11 cellular contexts compared by ENCODE assay signal in the genomic region with DNA sequence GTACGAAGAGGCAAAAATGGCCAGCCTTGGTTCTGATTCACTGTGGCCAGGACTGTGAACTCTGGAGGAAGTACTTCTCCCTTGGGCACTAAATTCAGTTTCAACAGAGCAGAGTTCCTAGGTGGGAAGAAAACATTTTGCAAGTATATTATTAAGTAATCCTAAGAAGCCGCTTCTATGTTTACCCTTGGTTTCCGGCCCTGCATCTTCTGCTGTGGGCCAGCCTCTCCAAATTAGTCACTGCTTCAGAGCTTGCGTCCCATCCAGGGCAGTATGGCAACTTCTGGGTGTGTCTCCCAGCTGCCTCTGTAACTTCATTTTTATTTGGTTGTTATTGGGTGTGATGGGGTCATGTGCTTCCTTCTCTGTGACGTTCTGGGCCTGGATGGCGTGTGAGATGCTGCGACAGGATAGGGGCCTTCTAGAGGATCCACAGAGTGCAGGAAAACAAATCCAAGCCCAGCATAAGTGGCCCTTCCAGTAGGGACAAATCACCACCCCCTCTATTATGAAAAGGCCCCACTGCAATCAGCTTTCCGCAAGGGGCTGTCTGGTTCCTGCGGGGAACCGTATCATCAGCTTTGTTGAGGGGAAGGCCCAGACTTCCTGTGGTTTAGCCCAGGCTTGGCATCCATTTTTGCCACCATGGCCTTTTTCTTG. TPM values are rescaled to one million over a fixed set of nuclear protein-coding genes. Genes with fewer than 3 reads are reported as not detected.
DNase-seq lines count a peak whose midpoint lies in the region; ATAC-seq and TF ChIP-seq lines count a peak whose summit lies in the region.
"Had no signal": no experiment of that assay in that cellular context is flagged by ENCODE, and none has a peak within 500 bp of the region (broad histone marks: within the 10 kb centered on the region; RNA-seq: fewer than 3 reads in every experiment).

No MANE protein-coding gene starts in this region.

- H3K4me3 Mint-ChIP-seq in MCF 10A (ENCODE audit: unreplicated experiment): no peak overlapping the region
- H3K4me3 Mint-ChIP-seq in activated CD8-positive, alpha-beta T cell treated with anti-CD3 and anti-CD28 coated beads, Interleukin-2, amount 10 ng/mL, durations not matched to agents 7 days and 5 days: peak overlapping the region; percentile 87

- H3K27me3 Mint-ChIP-seq in MCF 10A (ENCODE audit: insufficient read depth, unreplicated experiment): no peaks in the 10 kb centered on the region
- H3K27me3 Mint-ChIP-seq in activated CD8-positive, alpha-beta T cell treated with anti-CD3 and anti-CD28 coated beads, Interleukin-2, amount 10 ng/mL, durations not matched to agents 7 days and 5 days (ENCODE audit: low read depth): no peaks in the 10 kb centered on the region

- no peaks in the 10 kb centered on the region for H3K4me1 ChIP-seq in breast epithelium
- no peaks in the 10 kb centered on the region for H3K4me1 ChIP-seq in thoracic aorta (ENCODE audit: control insufficient read depth in 1 of 2, low read depth in 2 of 2)
- no peaks in the 10 kb centered on the region for H3K4me1 ChIP-seq in HAP-1
- no peaks in the 10 kb centered on the region for H3K4me1 ChIP-seq in BE2C
- H3K4me1 ChIP-seq: A549 had no signal

- no peaks in the 10 kb centered on the region for H3K36me3 Mint-ChIP-seq in MCF 10A (ENCODE audit: insufficient read depth, unreplicated experiment)
- peaks cover 68% of the 10 kb centered on the region for H3K36me3 Mint-ChIP-seq in activated CD8-positive, alpha-beta T cell treated with anti-CD3 and anti-CD28 coated beads, Interleukin-2, amount 10 ng/mL, durations not matched to agents 7 days and 5 days (ENCODE audit: low read depth)

- no peaks in the 10 kb centered on the region for H3K9me3 Mint-ChIP-seq in MCF 10A (ENCODE audit: unreplicated experiment)
- no peaks in the 10 kb centered on the region for H3K9me3 Mint-ChIP-seq in activated CD8-positive, alpha-beta T cell treated with anti-CD3 and anti-CD28 coated beads, Interleukin-2, amount 10 ng/mL, durations not matched to agents 7 days and 5 days (ENCODE audit: insufficient read depth)

- no peaks in the 10 kb centered on the region for H3K36me3 ChIP-seq in breast epithelium
- no peaks in the 10 kb centered on the region for H3K36me3 ChIP-seq in thoracic aorta
- H3K36me3 ChIP-seq in HAP-1 (replicated peaks): no peaks in the 10 kb centered on the region
- no peaks in the 10 kb centered on the region for H3K36me3 ChIP-seq in BE2C

- no peak overlapping the region for H3K27ac Mint-ChIP-seq in MCF 10A (ENCODE audit: low read depth, unreplicated experiment)
- H3K27ac Mint-ChIP-seq in activated CD8-positive, alpha-beta T cell treated with anti-CD3 and anti-CD28 coated beads, Interleukin-2, amount 10 ng/mL, durations not matched to agents 7 days and 5 days: peak overlapping the region; percentile 94

- ATAC-seq in activated CD8-positive, alpha-beta T cell treated with anti-CD3 and anti-CD28 coated beads, Interleukin-2, amount 10 ng/mL, durations not matched to agents 7 days and 5 days: peak; percentile 65
- ATAC-seq in left cardiac atrium (peak; percentile 32 to 49), thoracic aorta (ENCODE audit: insufficient number of reproducible peaks, low FRiP score, low read depth) (no peak)
- ATAC-seq: A549 had no signal

- H3K4me3 ChIP-seq in breast epithelium: peak overlapping the region in 1 of 3 donors; percentile 32
- peak overlapping the region; percentile 25 for H3K4me3 ChIP-seq in thoracic aorta
- no peak overlapping the region for H3K4me3 ChIP-seq in HAP-1
- H3K4me3 ChIP-seq in BE2C (ENCODE audit: low read depth, low read length): no peak overlapping the region
- H3K4me3 ChIP-seq: A549 had no signal

- no peaks in the 10 kb centered on the region for H3K9me3 ChIP-seq in breast epithelium
- H3K9me3 ChIP-seq in thoracic aorta: no peaks in the 10 kb centered on the region
- no peaks in the 10 kb centered on the region for H3K9me3 ChIP-seq in HAP-1
- no peaks in the 10 kb centered on the region for H3K9me3 ChIP-seq in BE2C
- H3K9me3 ChIP-seq: A549 had no signal

- H3K4me1 Mint-ChIP-seq in MCF 10A (ENCODE audit: insufficient read depth, unreplicated experiment): no peaks in the 10 kb centered on the region
- H3K4me1 Mint-ChIP-seq in activated CD8-positive, alpha-beta T cell treated with anti-CD3 and anti-CD28 coated beads, Interleukin-2, amount 10 ng/mL, durations not matched to agents 7 days and 5 days (ENCODE audit: low read depth): peaks cover 85% of the 10 kb centered on the region

- no peak for TF ChIP-seq POLR2A in breast epithelium (IDR thresholded peaks at IDR 0.05)

- DNase-seq in MCF 10A (ENCODE audit: unreplicated experiment) (peak; percentile 66), breast epithelium (ENCODE audit: low spot score in 2 of 2) (no peak), left cardiac atrium (no peak), thoracic aorta (ENCODE audit: low spot score) (no peak), HAP-1 (ENCODE audit: low spot score in 2 of 2) (no peak), HK-2 (ENCODE audit: unreplicated experiment) (no peak), BE2C (no peak)
- peak; percentile 81 for DNase-seq in activated CD8-positive, alpha-beta T cell treated with anti-CD3 and anti-CD28 coated beads, Interleukin-2, amount 10 ng/mL, durations not matched to agents 7 days and 5 days
- DNase-seq: NCI-H2029 had no signal

- no TSS peak for BruUV-seq in MCF 10A (replicated peaks; lab: Mats Ljungman, UMichigan)

- POLR2A ChIA-PET in MCF 10A (lab: Yijun Ruan, JAX): no interaction called here
- POLR2A ChIA-PET in activated CD8-positive, alpha-beta T cell treated with anti-CD3 and anti-CD28 coated beads, Interleukin-2, amount 10 ng/mL, durations not matched to agents 7 days and 5 days (lab: Charles Lee): interaction anchor here (7.9 kb wide), 1 partner anchor 15 kb away, joined by 312 read pairs; no protein-coding TSS in a partner anchor

- H3K27ac ChIP-seq in breast epithelium (no peak overlapping the region), thoracic aorta (no peak overlapping the region)
- H3K27ac ChIP-seq: A549 had no signal

- in situ Hi-C loops in HAP-1 (cut with MboI; ENCODE audit: low sequenced_read_pairs): no loop called here

- intact Hi-C loops in MCF 10A (cut with micrococcal nuclease): no loop called here
- intact Hi-C loops in breast epithelium (cut with DNase I; ENCODE audit: low total_unique reads): no loop called here
- intact Hi-C loops in left cardiac atrium (cut with DNase I): no loop called here

- CTCF ChIA-PET in MCF 10A (lab: Yijun Ruan, JAX): interaction anchor here (0.7 kb wide), 1 partner anchor 26 kb away, joined by 7 read pairs; no protein-coding TSS in a partner anchor
- CTCF ChIA-PET in activated CD8-positive, alpha-beta T cell treated with anti-CD3 and anti-CD28 coated beads, Interleukin-2, amount 10 ng/mL, durations not matched to agents 7 days and 5 days (lab: Charles Lee): interaction anchor here (1.0 to 6.2 kb wide), 5 partner anchors 13 to 28 kb away, joined by 3 to 81 read pairs (median 8); no protein-coding TSS in a partner anchor

- TF ChIP-seq CTCF in MCF 10A (IDR thresholded peaks at IDR 0.05; ENCODE audit: unreplicated experiment): no peak
- no peak for TF ChIP-seq CTCF in breast epithelium (IDR thresholded peaks at IDR 0.05)
- no peak for TF ChIP-seq CTCF in thoracic aorta (IDR thresholded peaks at IDR 0.05)
- TF ChIP-seq CTCF in BE2C (IDR thresholded peaks at IDR 0.05; ENCODE audit: low read depth, low read length): no peak

- H3K27me3 ChIP-seq in breast epithelium (no peaks in the 10 kb centered on the region), thoracic aorta (replicated peaks; ENCODE audit: insufficient read depth) (no peaks in the 10 kb centered on the region), HAP-1 (ENCODE audit: low read depth) (no peaks in the 10 kb centered on the region), BE2C (peaks cover 3% of the 10 kb centered on the region; the same call in 1 of the 2 replicates)

RNA-seq across cellular contexts. Expression of gene C1QTNF9, which starts 55.1 kb away (rescaled TPM):
- total RNA-seq in MCF 10A (2022) (not detected in 2 replicates), breast epithelium (under 1 TPM in 2 of 3 donors, not detected in 1; 0.15 to 0.64 TPM), left cardiac atrium (1 to 10 TPM in 1 of 2 donors, under 1 TPM in 1; 0.47 to 1.7 TPM), thoracic aorta (under 1 TPM in 1 of 2 donors, not detected in 1; 0.41 TPM)
- not detected for total RNA-seq in activated CD8-positive, alpha-beta T cell treated with anti-CD3 and anti-CD28 coated beads, Interleukin-2, amount 10 ng/mL, durations not matched to agents 7 days and 5 days
- polyA plus RNA-seq in BE2C (2012; ENCODE audit: insufficient read depth, insufficient read length, low read depth): not detected
- total RNA-seq: astrocyte had no signal
- polyA plus RNA-seq: A549 had no signal

Comparison
In these comparisons a context has a peak if more than half of its experiments do, and no peak if none do; other contexts are left out.
1. DNase-seq: peak in MCF 10A (single experiment) and activated CD8-positive, alpha-beta T cell treated with anti-CD3 and anti-CD28 coated beads, Interleukin-2, amount 10 ng/mL, durations not matched to agents 7 days and 5 days (single experiment); none in breast epithelium (0 of 2), left cardiac atrium (single experiment), thoracic aorta (single experiment), HAP-1 (0 of 2), HK-2 (single experiment) and BE2C (single experiment).